1 cellular context compared by ENCODE assay signal in genomic region chr12:94209240-94209639, GRCh38.
TF ChIP-seq lines count a peak whose summit lies in the region.

No MANE protein-coding gene starts in this region.

TF ChIP-seq in liver, 16 proteins besides CTCF, POLR2A, EP300 and RAD21 (continued from another document):
- TF ChIP-seq ZBTB33 (IDR thresholded peaks at IDR 0.05) (no peak), FOXA2 (IDR thresholded peaks at IDR 0.05) (no peak)
